In genomic region chr16:980595-980854, GRCh38 we compare ENCODE assay signal across 12 cellular contexts. TPM values are rescaled to one million over a fixed set of nuclear protein-coding genes. Genes with fewer than 3 reads are reported as not detected.
A peak's percentile ranks its signal among the peaks of the same experiment; 100 is the strongest.
DNase-seq lines count a peak whose midpoint lies in the region; ATAC-seq and TF ChIP-seq lines count a peak whose summit lies in the region.
"Had no signal": no experiment of that assay in that cellular context is flagged by ENCODE, and none has a peak within 500 bp of the region (broad histone marks: within the 10 kb centered on the region; RNA-seq: fewer than 3 reads in every experiment).

No MANE protein-coding gene starts in this region.

- 0 out of 2 replicates have a peak overlapping the region, but pooled peaks have one; percentile 72 for H2AFZ ChIP-seq in GM23248
- peak overlapping the region; percentile 21 for H2AFZ ChIP-seq in smooth muscle cell (ENCODE audit: low read depth)
- H2AFZ ChIP-seq: PC-9 had no signal

- H3F3A ChIP-seq in GM23248 (ENCODE audit: insufficient read depth) (no peaks in the 10 kb centered on the region), smooth muscle cell (ENCODE audit: low read depth) (no peaks in the 10 kb centered on the region)

- H4K20me1 ChIP-seq in GM23248 (ENCODE audit: insufficient read depth) = no peaks in the 10 kb centered on the region
- no peaks in the 10 kb centered on the region for H4K20me1 ChIP-seq in smooth muscle cell (ENCODE audit: low read depth)

- H3K4me3 ChIP-seq in GM23248 (peak overlapping the region; percentile 70), ascending aorta (peak overlapping the region; percentile 59 to 72), smooth muscle cell (peak overlapping the region; percentile 79)
- H3K4me3 ChIP-seq: PC-9 had no signal

- H3K4me2 ChIP-seq in GM23248 (ENCODE audit: unreplicated experiment) (peak overlapping the region; percentile 61), smooth muscle cell (peak overlapping the region; percentile 96)
- H3K4me2 ChIP-seq: PC-9 had no signal

- H3K9me3 ChIP-seq in GM23248 (ENCODE audit: low read depth) = no peaks in the 10 kb centered on the region
- no peaks in the 10 kb centered on the region for H3K9me3 ChIP-seq in ascending aorta
- H3K9me3 ChIP-seq in smooth muscle cell (replicated peaks; ENCODE audit: low read depth) = no peaks in the 10 kb centered on the region

- H3K9ac ChIP-seq in GM23248 = no peak overlapping the region
- no peak overlapping the region for H3K9ac ChIP-seq in smooth muscle cell (ENCODE audit: low read depth)

- no peak for ATAC-seq in GM21526 (IDR thresholded peaks at IDR 0.05; ENCODE audit: low FRiP score, unreplicated experiment)
- ATAC-seq in GM21390 (IDR thresholded peaks at IDR 0.05; ENCODE audit: unreplicated experiment) = no peak
- no peak for ATAC-seq in GM19023 (IDR thresholded peaks at IDR 0.05; ENCODE audit: unreplicated experiment)

- in situ Hi-C loops in GM23248 (cut with MboI) = no loop called here

- no peaks in the 10 kb centered on the region for H3K9me2 ChIP-seq in GM23248 (ENCODE audit: insufficient read depth)

- H3K27me3 ChIP-seq in GM23248 (replicated peaks; ENCODE audit: insufficient read depth) (0 out of 2 replicates have a peak, but pooled peaks cover 4% of the 10 kb centered on the region), ascending aorta (peaks cover 6% of the 10 kb centered on the region), layer of hippocampus (ENCODE audit: control insufficient read depth, insufficient read depth, low read length) (peaks cover 3% of the 10 kb centered on the region), smooth muscle cell (ENCODE audit: low read depth) (peaks cover 7% of the 10 kb centered on the region)

- H3K27ac ChIP-seq in GM23248 = no peak overlapping the region
- H3K27ac ChIP-seq in ascending aorta = no peak overlapping the region
- H3K27ac ChIP-seq in layer of hippocampus (ENCODE audit: low read depth, low read length) = peak overlapping the region; percentile 82
- H3K27ac ChIP-seq in smooth muscle cell (ENCODE audit: low read depth) = no peak overlapping the region
- H3K27ac ChIP-seq: PC-9 had no signal

- TF ChIP-seq CTCF in ascending aorta (IDR thresholded peaks at IDR 0.05) = no peak
- no peak for TF ChIP-seq CTCF in smooth muscle cell (IDR thresholded peaks at IDR 0.05; ENCODE audit: borderline replicate concordance, insufficient read depth, poor library complexity, severe bottlenecking)

- H3K4me1 ChIP-seq in GM23248 (ENCODE audit: insufficient read depth) (no peaks in the 10 kb centered on the region), ascending aorta (peaks cover 26 to 33% of the 10 kb centered on the region in 2 donors), smooth muscle cell (ENCODE audit: low read depth) (peaks cover 10% of the 10 kb centered on the region)

- H3K36me3 ChIP-seq in GM23248 (ENCODE audit: low read depth) (no peaks in the 10 kb centered on the region), ascending aorta (no peaks in the 10 kb centered on the region), smooth muscle cell (ENCODE audit: low read depth) (no peaks in the 10 kb centered on the region)

- intact Hi-C loops in ascending aorta (cut with DNase I) = no loop called here

- DNase-seq in GM23248 (no peak), ascending aorta (ENCODE audit: low spot score in 2 of 2) (no peak), smooth muscle cell (lab: John Stamatoyannopoulos, UW; ENCODE audit: unreplicated experiment) (no peak), dedifferentiated amniotic fluid mesenchymal stem cell (ENCODE audit: extremely low spot score) (no peak)
- DNase-seq: DMS 273 treated with DMSO at 0.1 percent for 48 hours, erythroblast, NCI-H1417 treated with DMSO at 0.1 percent for 48 hours, PC-9 had no signal

- H3K79me2 ChIP-seq in GM23248 (ENCODE audit: insufficient read depth) (no peaks in the 10 kb centered on the region), smooth muscle cell (ENCODE audit: low read depth) (no peaks in the 10 kb centered on the region)

- WGBS in GM23248 (ENCODE audit: low coverage in 1 of 2, low lambda C conversion rate in 2 of 2, missing lambda C conversion rate in 2 of 2), 2 experiments = 5 to 20% methylated on average over 1 to 19 of the region's 31 CpGs
- 5% methylated on average over 16 of the region's 31 CpGs for WGBS in smooth muscle cell (ENCODE audit: low lambda C conversion rate)

RNA-seq across cellular contexts. Expression of gene SOX8, which starts 1.0 kb away (rescaled TPM):
- 0.43 and 0.89 TPM in 2 replicates for total RNA-seq in GM23248 (2014; rRNA removed; shearing (Covaris generic))
- polyA plus RNA-seq in GM23248 (2016; fragmentation: Nextera tagmentation; extraction: Ambion mirVana) (0.08 and 0.15 TPM in 2 replicates), smooth muscle cell (2.9 and 3.5 TPM in 2 replicates)
- total RNA-seq in ascending aorta (18.9 TPM), smooth muscle cell (1.8 and 4.2 TPM in 2 replicates)
- total RNA-seq: PC-9 had no signal

RNA-seq across cellular contexts. Expression of gene LMF1, which starts 9.7 kb away (rescaled TPM):
- total RNA-seq in GM23248 (2014; rRNA removed; shearing (Covaris generic)) = 37.8 and 53.0 TPM in 2 replicates
- polyA plus RNA-seq in GM23248 (2016; fragmentation: Nextera tagmentation; extraction: Ambion mirVana) (23.1 and 24.6 TPM in 2 replicates), smooth muscle cell (29.8 and 33.2 TPM in 2 replicates)
- total RNA-seq in ascending aorta (26.9 TPM), smooth muscle cell (17.1 and 25.3 TPM in 2 replicates)
